ENCODE assay signal across 9 cellular contexts in genomic region chr1:59669752-59670312, GRCh38.
DNase-seq lines count a peak whose midpoint lies in the region; ATAC-seq, FAIRE-seq and TF ChIP-seq lines count a peak whose summit lies in the region.
"Had no signal": no experiment of that assay in that cellular context is flagged by ENCODE, and none has a peak within 500 bp of the region (broad histone marks: within the 10 kb centered on the region; RNA-seq: fewer than 3 reads in every experiment).

No MANE protein-coding gene starts in this region.

- no peak for FAIRE-seq in GM19239 (lab: Jason Lieb, UNC)

- peaks cover 6 to 27% of the 10 kb centered on the region in 2 donors for H3K4me1 ChIP-seq in adrenal gland (replicated peaks in 1 of 2)

- DNase-seq in AG08396 (ENCODE audit: low spot score): peak; percentile 29
- peak; percentile 49 to 75 (median 72) for DNase-seq in adrenal gland
- peak; percentile 71 for DNase-seq in Right ventricle myocardium superior
- no peak for DNase-seq in omental fat pad (ENCODE audit: low spot score)
- DNase-seq in NCI-H774 (lab: John Stamatoyannopoulos, UW): no peak
- no peak for DNase-seq in GM19239 (ENCODE audit: insufficient read length, low spot score)
- DNase-seq in HuH-7.5 (ENCODE audit: low spot score): no peak
- DNase-seq: NCI-H1092 treated with DMSO at 0.1 percent for 48 hours had no signal

- ATAC-seq in Right ventricle myocardium superior (ENCODE audit: poor library complexity) (peak; percentile 76), omental fat pad (ENCODE audit: low FRiP score) (peak; percentile 34), GM19023 (IDR thresholded peaks at IDR 0.05; ENCODE audit: unreplicated experiment) (no peak)

- 53 to 70% (median 64%) methylated on average over 6 to 9 of the region's 9 CpGs for WGBS in adrenal gland, 4 donors

- peak overlapping the region in 2 of 5 donors; percentile 45 to 64 for H3K27ac ChIP-seq in adrenal gland

- H3K27me3 ChIP-seq in adrenal gland: no peaks in the 10 kb centered on the region

- H3K4me3 ChIP-seq in adrenal gland: no peak overlapping the region

- no peak for TF ChIP-seq CTCF in adrenal gland (IDR thresholded peaks at IDR 0.05)
- TF ChIP-seq CTCF in omental fat pad (IDR thresholded peaks at IDR 0.05): no peak

- TF ChIP-seq POLR2A in adrenal gland (IDR thresholded peaks at IDR 0.05): no peak

- intact Hi-C loops in adrenal gland (cut with DNase I) (no loop called here), Right ventricle myocardium superior (cut with DNase I) (no loop called here)

- H3K36me3 ChIP-seq in adrenal gland (replicated peaks in 1 of 2): no peaks in the 10 kb centered on the region

- H3K9me3 ChIP-seq in adrenal gland (replicated peaks in 1 of 3): no peaks in the 10 kb centered on the region

Comparison
In these comparisons a context has a peak if more than half of its experiments do, and no peak if none do; other contexts are left out.
1. DNase-seq: peak in AG08396 (single experiment), adrenal gland (7 of 7) and Right ventricle myocardium superior (single experiment); none in omental fat pad (single experiment), NCI-H774 (single experiment), GM19239 (single experiment) and HuH-7.5 (single experiment).